In genomic region chr9:79880626-79881025, GRCh38 we compare ENCODE assay signal across 14 cellular contexts.
DNase-seq lines count a peak whose midpoint lies in the region; ATAC-seq and TF ChIP-seq lines count a peak whose summit lies in the region.
"Had no signal": no experiment of that assay in that cellular context is flagged by ENCODE, and none has a peak within 500 bp of the region (broad histone marks: within the 10 kb centered on the region; RNA-seq: fewer than 3 reads in every experiment).

No MANE protein-coding gene starts in this region.

- H3K27ac ChIP-seq in ACC112 (ENCODE audit: low read depth, low read length): no peak overlapping the region
- H3K27ac ChIP-seq: adrenal gland, ovary, tibial nerve had no signal

- no peaks in the 10 kb centered on the region for H3K36me3 ChIP-seq in ACC112 (ENCODE audit: insufficient read depth, low read length)
- H3K36me3 ChIP-seq: adrenal gland, ovary, tibial nerve had no signal

- H3K9me3 Mint-ChIP-seq in WTC11: no peaks in the 10 kb centered on the region

- POLR2A ChIA-PET in WTC11 (lab: Charles Lee): no interaction called here

- CTCF ChIA-PET in WTC11 (lab: Charles Lee): no interaction called here

- no peaks in the 10 kb centered on the region for H3K27me3 Mint-ChIP-seq in WTC11 (ENCODE audit: low read depth)

- ATAC-seq in GM19351 (IDR thresholded peaks at IDR 0.05; ENCODE audit: unreplicated experiment) (peak; percentile 47), HG02623 (IDR thresholded peaks at IDR 0.05; ENCODE audit: unreplicated experiment) (peak; percentile 43), HG03432 (IDR thresholded peaks at IDR 0.05; ENCODE audit: unreplicated experiment) (peak; percentile 65), WTC11 (no peak)

- no peaks in the 10 kb centered on the region for H3K36me3 Mint-ChIP-seq in WTC11

- no peak overlapping the region for H2AFZ ChIP-seq in ACC112 (ENCODE audit: low read length, unreplicated experiment)

- H3K4me3 Mint-ChIP-seq in WTC11: no peak overlapping the region

- H3K27me3 ChIP-seq in ACC112 (ENCODE audit: insufficient read depth, low read length): no peaks in the 10 kb centered on the region
- H3K27me3 ChIP-seq: adrenal gland, ovary, tibial nerve had no signal

- peaks cover 4% of the 10 kb centered on the region; the same call in 1 of the 2 replicates for H3K4me1 Mint-ChIP-seq in WTC11

- H3K4me1 ChIP-seq in ACC112 (ENCODE audit: control insufficient read depth, insufficient read depth, low read length, unreplicated experiment): no peaks in the 10 kb centered on the region
- H3K4me1 ChIP-seq: adrenal gland had no signal

- H3K79me2 ChIP-seq in ACC112 (ENCODE audit: control insufficient read depth, insufficient read depth, low read length, unreplicated experiment): no peaks in the 10 kb centered on the region

- no peak overlapping the region for H3K27ac Mint-ChIP-seq in WTC11

- DNase-seq in NCI-H1930 (lab: John Stamatoyannopoulos, UW) (no peak), WTC11 (ENCODE audit: low spot score) (no peak), NCI-H510A treated with DMSO at 0.1 percent for 48 hours (lab: John Stamatoyannopoulos, UW) (no peak)
- DNase-seq in activated CD8-positive, alpha-beta memory T cell treated with anti-CD3 and anti-CD28 coated beads for 24 hours: no peak
- DNase-seq: adrenal gland, Calu3, NCI-H1092 treated with DMSO at 0.1 percent for 48 hours, NCI-H526, ovary had no signal

- no peak for TF ChIP-seq CTCF in WTC11 (IDR thresholded peaks at IDR 0.05)

- peak overlapping the region; percentile 22; the same call in 1 of the 2 replicates for H3K4me3 ChIP-seq in ACC112 (ENCODE audit: low read depth, low read length)
- H3K4me3 ChIP-seq: adrenal gland, ovary, tibial nerve had no signal

TF ChIP-seq in WTC11, 78 proteins besides CTCF, POLR2A, EP300 and RAD21:
- TF ChIP-seq ZNF232 (CRISPR knock-in tag; IDR thresholded peaks at IDR 0.05): no peak
- no peak for TF ChIP-seq CREM (CRISPR knock-in tag; IDR thresholded peaks at IDR 0.05)
